In genomic region chr5:173055983-173056782, GRCh38 we compare ENCODE assay signal across 1 cellular context.
A peak's percentile ranks its signal among the peaks of the same experiment; 100 is the strongest.
TF ChIP-seq lines count a peak whose summit lies in the region.

TSS of gene CREBRF (plus strand) at chr5:173056352. CDS start at chr5:173080776, 24,424 bp downstream.

TF ChIP-seq in HepG2, 621 proteins besides CTCF, POLR2A, EP300 and RAD21 (continued from another document):
- TF ChIP-seq ZBTB40 (IDR thresholded peaks at IDR 0.05) = no peak
- TF ChIP-seq ZBTB40 (CRISPR knock-in tag; IDR thresholded peaks at IDR 0.05) = 0 out of 2 replicates have a peak, but pooled peaks have one; percentile 39
- no peak for TF ChIP-seq ZNF674 (CRISPR knock-in tag; IDR thresholded peaks at IDR 0.05; ENCODE audit: low read depth)
- TF ChIP-seq DRAP1 (CRISPR knock-in tag; IDR thresholded peaks at IDR 0.05) = peak; percentile 35; the same call in 1 of the 2 replicates
- no peak for TF ChIP-seq RNF2 (conservative IDR thresholded peaks at IDR 0.05; ENCODE audit: low read depth)
- peak; percentile 86 for TF ChIP-seq HMGXB3 (CRISPR knock-in tag; IDR thresholded peaks at IDR 0.05; ENCODE audit: borderline replicate concordance)
- TF ChIP-seq TFDP1 (CRISPR knock-in tag; IDR thresholded peaks at IDR 0.05; ENCODE audit: borderline replicate concordance) = peak; percentile 52; the same call in 1 of the 2 replicates
- no peak for TF ChIP-seq ZNF607 (CRISPR knock-in tag; IDR thresholded peaks at IDR 0.05; ENCODE audit: borderline replicate concordance)
- TF ChIP-seq GATAD2A (CRISPR knock-in tag; IDR thresholded peaks at IDR 0.05) = no peak; the same call in 1 of the 2 replicates
- TF ChIP-seq AGO2 (optimal IDR thresholded peaks at IDR 0.05; ENCODE audit: low read depth, low read length) = peak; percentile 63
- peak; percentile 75 for TF ChIP-seq HOXD1 (CRISPR knock-in tag; IDR thresholded peaks at IDR 0.05)
- TF ChIP-seq ATF4 (CRISPR knock-in tag; IDR thresholded peaks at IDR 0.05) = peak in 1 of 2 experiments; percentile 68; a peak in 2 of 4 replicates
- peak; percentile 80; the same call in 1 of the 2 replicates for TF ChIP-seq YEATS2 (CRISPR knock-in tag; IDR thresholded peaks at IDR 0.05; ENCODE audit: borderline replicate concordance)
- 0 out of 2 replicates have a peak, but pooled peaks have one; percentile 35 for TF ChIP-seq ZNF816 (CRISPR knock-in tag; IDR thresholded peaks at IDR 0.05; ENCODE audit: borderline replicate concordance)
- TF ChIP-seq RXRB (CRISPR knock-in tag; IDR thresholded peaks at IDR 0.05; ENCODE audit: borderline replicate concordance) = 0 out of 2 replicates have a peak, but pooled peaks have one; percentile 22
- peak in 1 of 2 experiments; percentile 86; a peak in 1 of 4 replicates for TF ChIP-seq KLF16 (CRISPR knock-in tag; IDR thresholded peaks at IDR 0.05)
- peak; percentile 53; the same call in 1 of the 2 replicates for TF ChIP-seq ZNF609 (CRISPR knock-in tag; IDR thresholded peaks at IDR 0.05; ENCODE audit: borderline replicate concordance)
- TF ChIP-seq POLR2AphosphoS5 (IDR thresholded peaks at IDR 0.05; ENCODE audit: low read depth, low read length) = peak; percentile 34; the same call in 1 of the 2 replicates
- peak; percentile 22; the same call in 1 of the 2 replicates for TF ChIP-seq PAXIP1 (CRISPR knock-in tag; conservative IDR thresholded peaks at IDR 0.05)
- TF ChIP-seq POLR2AphosphoS2 (IDR thresholded peaks at IDR 0.05; ENCODE audit: low read depth, low read length) = no peak
- peak; percentile 74; the same call in 1 of the 2 replicates for TF ChIP-seq ELF4 (CRISPR knock-in tag; IDR thresholded peaks at IDR 0.05; ENCODE audit: borderline replicate concordance)
- TF ChIP-seq ZZZ3 (CRISPR knock-in tag; IDR thresholded peaks at IDR 0.05; ENCODE audit: borderline replicate concordance) = no peak; the same call in 1 of the 2 replicates
- TF ChIP-seq ZNF703 (CRISPR knock-in tag; IDR thresholded peaks at IDR 0.05; ENCODE audit: borderline replicate concordance) = no peak
